In the genomic region with DNA sequence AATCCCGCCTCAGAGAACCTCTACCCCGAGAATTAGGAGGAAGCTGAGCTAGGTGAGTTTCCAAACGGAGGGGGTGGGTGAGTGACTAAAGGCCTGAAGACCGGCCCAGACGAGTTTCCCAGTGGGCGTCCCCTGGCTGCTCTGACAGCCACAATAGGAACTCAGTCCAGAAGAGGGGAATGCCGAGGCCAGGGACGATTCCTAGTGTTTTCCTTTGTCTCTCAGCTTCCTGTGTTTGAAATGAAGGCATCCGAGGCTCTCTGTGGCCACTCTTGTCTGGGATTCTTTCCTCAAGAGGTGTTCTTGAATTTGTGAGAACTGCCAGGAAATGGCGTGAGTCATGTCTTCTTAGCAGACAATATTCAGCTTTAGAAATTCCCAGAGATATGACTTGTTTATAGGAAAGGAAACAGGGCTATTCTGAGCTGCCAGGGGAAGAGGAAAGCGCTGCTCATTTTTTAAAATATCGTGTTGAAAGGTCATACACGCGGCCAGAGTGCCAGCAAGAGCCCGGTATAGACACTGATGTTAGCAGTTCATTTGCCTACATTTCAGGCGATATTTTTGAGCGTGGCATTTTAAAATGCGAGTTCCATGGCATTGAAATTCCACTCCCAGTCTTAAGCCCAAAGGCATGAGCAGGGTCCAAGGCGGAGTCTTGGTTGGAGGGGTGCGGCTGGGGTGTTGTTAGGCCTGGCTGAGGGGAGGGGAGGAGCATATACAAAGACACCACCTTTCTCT, we compare ENCODE assay signal across 8 cellular contexts.
DNase-seq lines count a peak whose midpoint lies in the region; ATAC-seq, FAIRE-seq and TF ChIP-seq lines count a peak whose summit lies in the region.

No MANE protein-coding gene starts in this region.

- H2AFZ ChIP-seq in endothelial cell of umbilical vein (ENCODE audit: low read depth, low read length): peak overlapping the region; percentile 30

- peak overlapping the region; percentile 95 for H3K9ac ChIP-seq in endothelial cell of umbilical vein (replicated peaks; ENCODE audit: extremely low read depth, insufficient read depth, low read length)

- dilution Hi-C loops in endothelial cell of umbilical vein (cut with MboI; ENCODE audit: extremely low pct_ligation_motif_present, low sequenced_read_pairs): no loop called here

- H3K27ac ChIP-seq in endothelial cell of umbilical vein (ENCODE audit: insufficient read depth, low read depth, low read length) (peak overlapping the region; percentile 99), tibial nerve (peak overlapping the region; percentile 53 to 90 (median 78))

- no peaks in the 10 kb centered on the region for H4K20me1 ChIP-seq in endothelial cell of umbilical vein (replicated peaks; ENCODE audit: control insufficient read depth, extremely low read depth, insufficient read depth, low read length)

- no peaks in the 10 kb centered on the region for H3K9me3 ChIP-seq in endothelial cell of umbilical vein (replicated peaks; ENCODE audit: control insufficient read depth, insufficient read depth, low read length)
- H3K9me3 ChIP-seq in mucosa of descending colon: no peaks in the 10 kb centered on the region
- H3K9me3 ChIP-seq in tibial nerve: no peaks in the 10 kb centered on the region

- peak; percentile 58 for TF ChIP-seq POLR2A in GM18505 (IDR thresholded peaks at IDR 0.05; ENCODE audit: borderline replicate concordance, extremely low read depth, insufficient read depth, insufficient read length)
- TF ChIP-seq POLR2A in endothelial cell of umbilical vein (IDR thresholded peaks at IDR 0.05; ENCODE audit: low read depth, low read length): peak; percentile 24
- TF ChIP-seq POLR2A in tibial nerve (IDR thresholded peaks at IDR 0.05): peak in 1 of 2 donors; percentile 17

- ATAC-seq in GM18505 (IDR thresholded peaks at IDR 0.05; ENCODE audit: unreplicated experiment) (no peak), HG02973 (IDR thresholded peaks at IDR 0.05; ENCODE audit: unreplicated experiment) (peak; percentile 36), mucosa of descending colon (peak; percentile 59)

- peak overlapping the region; percentile 83 for H3K4me2 ChIP-seq in endothelial cell of umbilical vein (ENCODE audit: insufficient read depth, low read length)

- TF ChIP-seq CTCF in endothelial cell of umbilical vein (IDR thresholded peaks at IDR 0.05; ENCODE audit: extremely low read depth in 1 of 2, insufficient read depth in 1 of 2, low read depth in 1 of 2, low read length in 2 of 2) (no peak), mucosa of descending colon (IDR thresholded peaks at IDR 0.05) (no peak), tibial nerve (IDR thresholded peaks at IDR 0.05) (no peak)

- intact Hi-C loops in endothelial cell of umbilical vein (cut with micrococcal nuclease) (loop anchor here (1.0 to 5.0 kb wide), 12 partner anchors 24 to 534 kb away; partner anchors contain the start of gene CREB1), mucosa of descending colon (cut with DNase I, micrococcal nuclease) (loop anchor here in 1 of 2 donors (10.0 kb wide), 1 partner anchor 170 kb away; the partner anchor contains the start of gene KLF7)

- H3K27me3 ChIP-seq in endothelial cell of umbilical vein (ENCODE audit: control insufficient read depth in 2 of 2, insufficient read depth in 2 of 2, low read length in 2 of 2) (no peaks in the 10 kb centered on the region), tibial nerve (no peaks in the 10 kb centered on the region)

- H3K9me1 ChIP-seq in endothelial cell of umbilical vein (replicated peaks; ENCODE audit: control insufficient read depth, extremely low read depth, insufficient read depth, low read length): no peaks in the 10 kb centered on the region

- WGBS in tibial nerve, 2 donors: 23 to 25% methylated on average over 20 of the region's 20 CpGs

- peak; percentile 36 to 77 for TF ChIP-seq EP300 in tibial nerve (IDR thresholded peaks at IDR 0.05)

- no peaks in the 10 kb centered on the region for H3K79me2 ChIP-seq in endothelial cell of umbilical vein (ENCODE audit: control insufficient read depth, insufficient read depth, low read length)

- no TSS peak for BruUV-seq in endothelial cell of umbilical vein (replicated peaks; lab: Mats Ljungman, UMichigan)

- H3K4me1 ChIP-seq in endothelial cell of umbilical vein (ENCODE audit: control insufficient read depth, extremely low read depth, insufficient read depth, low read length) (peaks cover 53% of the 10 kb centered on the region), mucosa of descending colon (ENCODE audit: low read depth) (no peaks in the 10 kb centered on the region), tibial nerve (peaks cover 0 to 33% (median 13%) of the 10 kb centered on the region in 4 donors)

- CTCF ChIA-PET in endothelial cell of umbilical vein (lab: Charles Lee): interaction anchor here (0.9 to 1.8 kb wide), 10 partner anchors 10 to 535 kb away, joined by 3 to 9 read pairs (median 4); partner anchors contain the start of gene KLF7

- DNase-seq in T1000 (lab: John Stamatoyannopoulos, UW) (peak; percentile 74), endothelial cell of umbilical vein (ENCODE audit: low read depth, low spot score) (peak; percentile 99), mucosa of descending colon (peak in 2 of 3 donors; percentile 26 to 29), tibial nerve (ENCODE audit: low spot score in 2 of 2) (peak; percentile 14 to 51), KG1 (lab: John Stamatoyannopoulos, UW) (no peak), NCI-H82 (lab: John Stamatoyannopoulos, UW) (no peak)

- peak; percentile 99 for FAIRE-seq in endothelial cell of umbilical vein (lab: Jason Lieb, UNC)

- H3K4me3 ChIP-seq in endothelial cell of umbilical vein (replicated peaks in 1 of 3; ENCODE audit: insufficient read depth in 1 of 3, low read depth in 1 of 3, low read length in 3 of 3) (peak overlapping the region in 1 of 3 experiments; percentile 60), mucosa of descending colon (no peak overlapping the region), tibial nerve (peak overlapping the region; percentile 8 to 42 (median 30))

- POLR2A ChIA-PET in endothelial cell of umbilical vein (lab: Charles Lee): interaction anchor here (0.6 to 1.6 kb wide), 2 partner anchors 170 to 196 kb away, joined by 4 to 18 read pairs; partner anchors contain the start of gene KLF7

- H3K36me3 ChIP-seq in endothelial cell of umbilical vein (ENCODE audit: control insufficient read depth in 2 of 2, extremely low read depth in 1 of 2, insufficient read depth in 2 of 2, low read length in 2 of 2) (no peaks in the 10 kb centered on the region), mucosa of descending colon (ENCODE audit: low read depth) (no peaks in the 10 kb centered on the region), tibial nerve (no peaks in the 10 kb centered on the region)

TF ChIP-seq in endothelial cell of umbilical vein, 7 proteins besides CTCF, POLR2A, EP300 and RAD21:
- peak; percentile 97 for TF ChIP-seq FOS (IDR thresholded peaks at IDR 0.05; ENCODE audit: borderline replicate concordance, insufficient read depth, low read length)
- no peak for TF ChIP-seq EZH2 (IDR thresholded peaks at IDR 0.05; ENCODE audit: borderline replicate concordance, low read depth, low read length, severe bottlenecking)
- no peak for TF ChIP-seq MAX (IDR thresholded peaks at IDR 0.05; ENCODE audit: insufficient read depth, insufficient read length)
- peak; percentile 69 for TF ChIP-seq GATA2 (IDR thresholded peaks at IDR 0.05; ENCODE audit: insufficient read depth, insufficient read length, low read depth, low read length)
- TF ChIP-seq POLR2AphosphoS5 (IDR thresholded peaks at IDR 0.05; ENCODE audit: insufficient read depth, low read depth, low read length): peak; percentile 90
- peak; percentile 97 for TF ChIP-seq JUN (IDR thresholded peaks at IDR 0.05; ENCODE audit: borderline replicate concordance, insufficient read depth, insufficient read length, low read depth)

Comparison
In these comparisons a context has a peak if more than half of its experiments do, and no peak if none do; other contexts are left out.
1. DNase-seq: peak in T1000 (single experiment), endothelial cell of umbilical vein (single experiment), mucosa of descending colon (2 of 3) and tibial nerve (2 of 2); none in KG1 (single experiment) and NCI-H82 (single experiment).